2 cellular contexts compared by ENCODE assay signal in the genomic region with DNA sequence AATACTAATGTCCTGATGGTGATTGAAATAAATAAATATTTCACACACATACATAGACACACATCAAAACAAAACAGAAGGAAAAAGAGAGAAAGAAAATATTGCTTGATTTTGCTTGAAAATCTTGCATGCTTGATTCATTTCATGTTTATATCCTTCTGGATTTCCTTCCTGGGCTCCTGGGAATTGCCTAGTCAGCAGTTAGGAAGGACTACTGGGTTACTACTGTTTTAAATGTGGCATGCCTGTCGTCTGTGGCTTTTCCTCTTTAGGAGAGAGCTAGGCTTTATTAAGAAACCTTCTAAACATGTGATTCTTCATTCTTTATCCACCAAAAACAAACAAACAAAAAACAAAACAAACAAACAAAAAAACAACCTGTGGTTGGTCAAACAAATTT.
TF ChIP-seq lines count a peak whose summit lies in the region.

No MANE protein-coding gene starts in this region.

TF ChIP-seq in IMR-90, 13 proteins besides CTCF, POLR2A, EP300 and RAD21:
- no peak for TF ChIP-seq MAZ (IDR thresholded peaks at IDR 0.05; ENCODE audit: borderline replicate concordance, low read depth, low read length)
- TF ChIP-seq, protein P1, sequence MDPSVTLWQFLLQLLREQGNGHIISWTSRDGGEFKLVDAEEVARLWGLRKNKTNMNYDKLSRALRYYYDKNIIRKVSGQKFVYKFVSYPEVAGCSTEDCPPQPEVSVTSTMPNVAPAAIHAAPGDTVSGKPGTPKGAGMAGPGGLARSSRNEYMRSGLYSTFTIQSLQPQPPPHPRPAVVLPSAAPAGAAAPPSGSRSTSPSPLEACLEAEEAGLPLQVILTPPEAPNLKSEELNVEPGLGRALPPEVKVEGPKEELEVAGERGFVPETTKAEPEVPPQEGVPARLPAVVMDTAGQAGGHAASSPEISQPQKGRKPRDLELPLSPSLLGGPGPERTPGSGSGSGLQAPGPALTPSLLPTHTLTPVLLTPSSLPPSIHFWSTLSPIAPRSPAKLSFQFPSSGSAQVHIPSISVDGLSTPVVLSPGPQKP (IDR thresholded peaks at IDR 0.05; ENCODE audit: borderline replicate concordance, low read depth, low read length) = no peak
- no peak for TF ChIP-seq CHD1 (IDR thresholded peaks at IDR 0.05; ENCODE audit: low read depth, low read length)
- peak; percentile 99 for TF ChIP-seq MAFK (IDR thresholded peaks at IDR 0.05; ENCODE audit: low read depth, low read length)
- TF ChIP-seq CEBPB (IDR thresholded peaks at IDR 0.05; ENCODE audit: low read depth, low read length) = no peak
- TF ChIP-seq RFX5 (IDR thresholded peaks at IDR 0.05; ENCODE audit: low read depth, low read length) = no peak
- no peak for TF ChIP-seq NFE2L2 (IDR thresholded peaks at IDR 0.05; ENCODE audit: low read depth, low read length)

TF ChIP-seq in K562, 482 proteins besides CTCF, POLR2A, EP300 and RAD21:
- TF ChIP-seq TAF1 (IDR thresholded peaks at IDR 0.05; ENCODE audit: control insufficient read depth, extremely low read depth, insufficient read depth, low read length, severe bottlenecking) (no peak), ZFP30 (CRISPR knock-in tag; IDR thresholded peaks at IDR 0.05; ENCODE audit: borderline replicate concordance) (no peak), STAG1 (CRISPR knock-in tag; IDR thresholded peaks at IDR 0.05; ENCODE audit: borderline replicate concordance) (no peak), MAFK (IDR thresholded peaks at IDR 0.05; ENCODE audit: low read length) (peak; percentile 65), BHLHE40 (IDR thresholded peaks at IDR 0.05; ENCODE audit: low read length) (no peak), MAFF (IDR thresholded peaks at IDR 0.05; ENCODE audit: low read length) (peak; percentile 60), ZNF253 (CRISPR knock-in tag; conservative IDR thresholded peaks at IDR 0.05) (no peak), ZNF316 (IDR thresholded peaks at IDR 0.05) (peak; percentile 42; the same call in 1 of the 2 replicates), ZNF584 (CRISPR knock-in tag; IDR thresholded peaks at IDR 0.05; ENCODE audit: low read depth) (no peak), KLF6 (CRISPR knock-in tag; IDR thresholded peaks at IDR 0.05; ENCODE audit: borderline replicate concordance) (no peak), LEF1 (IDR thresholded peaks at IDR 0.05) (no peak)
- TF ChIP-seq, protein P2, sequence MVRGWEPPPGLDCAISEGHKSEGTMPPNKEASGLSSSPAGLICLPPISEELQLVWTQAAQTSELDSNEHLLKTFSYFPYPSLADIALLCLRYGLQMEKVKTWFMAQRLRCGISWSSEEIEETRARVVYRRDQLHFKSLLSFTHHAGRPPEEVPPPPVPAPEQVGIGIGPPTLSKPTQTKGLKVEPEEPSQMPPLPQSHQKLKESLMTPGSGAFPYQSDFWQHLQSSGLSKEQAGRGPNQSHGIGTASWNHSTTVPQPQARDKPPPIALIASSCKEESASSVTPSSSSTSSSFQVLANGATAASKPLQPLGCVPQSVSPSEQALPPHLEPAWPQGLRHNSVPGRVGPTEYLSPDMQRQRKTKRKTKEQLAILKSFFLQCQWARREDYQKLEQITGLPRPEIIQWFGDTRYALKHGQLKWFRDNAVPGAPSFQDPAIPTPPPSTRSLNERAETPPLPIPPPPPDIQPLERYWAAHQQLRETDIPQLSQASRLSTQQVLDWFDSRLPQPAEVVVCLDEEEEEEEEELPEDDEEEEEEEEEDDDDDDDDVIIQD (CRISPR knock-in tag; IDR thresholded peaks at IDR 0.05) = no peak
